18 cellular contexts compared by ENCODE assay signal in genomic region chr10:11755512-11756247, GRCh38. TPM values are rescaled to one million over a fixed set of nuclear protein-coding genes. Genes with fewer than 3 reads are reported as not detected.
DNase-seq lines count a peak whose midpoint lies in the region; ATAC-seq, FAIRE-seq and TF ChIP-seq lines count a peak whose summit lies in the region.
"Had no signal": no experiment of that assay in that cellular context is flagged by ENCODE, and none has a peak within 500 bp of the region (broad histone marks: within the 10 kb centered on the region; RNA-seq: fewer than 3 reads in every experiment).

No MANE protein-coding gene starts in this region.

- no peak overlapping the region for H4K5ac ChIP-seq in H1 (ENCODE audit: insufficient read length, low read depth, low read length)

- POLR2A ChIA-PET in H1 (lab: Charles Lee; ENCODE audit: partially characterized antibody), result interaction anchor here (2.4 kb wide), 1 partner anchor 13 kb away, joined by 7 read pairs; the partner anchor contains the start of gene ECHDC3

- H3K4me3 Mint-ChIP-seq in T-helper 17 cell, result no peak overlapping the region
- H3K4me3 Mint-ChIP-seq: B cell; CD4-positive, alpha-beta memory T cell; GM23338; H9 had no signal

- no peak overlapping the region for H2BK15ac ChIP-seq in H1 (ENCODE audit: low read length)

- H3K56ac ChIP-seq in H1 (replicated peaks; ENCODE audit: insufficient read length, low read depth, low read length), result no peak overlapping the region

- H2BK5ac ChIP-seq in H1 (ENCODE audit: low read depth, low read length), result no peak overlapping the region
- no peak overlapping the region for H2BK5ac ChIP-seq in trophoblast cell (ENCODE audit: low read depth, low read length, poor library complexity)

- H3K9me3 ChIP-seq in BE2C (no peaks in the 10 kb centered on the region), H1 (ENCODE audit: insufficient read depth in 2 of 2, low read depth in 1 of 2, low read length in 1 of 2) (no peaks in the 10 kb centered on the region), trophoblast cell (ENCODE audit: insufficient read depth, low read depth, low read length) (peaks cover 3% of the 10 kb centered on the region), prostate gland (no peaks in the 10 kb centered on the region), upper lobe of left lung (no peaks in the 10 kb centered on the region), T-helper 17 cell (ENCODE audit: control insufficient read depth, low read length, poor library complexity, severe bottlenecking) (no peaks in the 10 kb centered on the region)

- TF ChIP-seq EP300 in H1 (IDR thresholded peaks at IDR 0.05; ENCODE audit: borderline replicate concordance in 1 of 2, low read depth in 2 of 2, low read length in 2 of 2), result no peak
- no peak for TF ChIP-seq EP300 in upper lobe of left lung (IDR thresholded peaks at IDR 0.05)

- H3K9ac ChIP-seq in H1 (replicated peaks in 1 of 4; ENCODE audit: extremely low read depth in 1 of 4, low read depth in 3 of 4, low read length in 3 of 4) (no peak overlapping the region), trophoblast cell (ENCODE audit: low read length) (no peak overlapping the region)

- H2AFZ ChIP-seq in H1 (ENCODE audit: low read length) (no peak overlapping the region), trophoblast cell (ENCODE audit: insufficient read depth, low read length, poor library complexity) (no peak overlapping the region)
- H2AFZ ChIP-seq: GM23338 had no signal

- H3K4me1 ChIP-seq in BE2C, result peaks cover 5% of the 10 kb centered on the region
- H3K4me1 ChIP-seq in H1 (replicated peaks in 1 of 4; ENCODE audit: control insufficient read depth in 3 of 4, insufficient read depth in 4 of 4, low read length in 3 of 4), result no peaks in the 10 kb centered on the region
- peaks cover 0 to 2% of the 10 kb centered on the region in 2 experiments for H3K4me1 ChIP-seq in trophoblast cell (ENCODE audit: control insufficient read depth in 1 of 2, insufficient read depth in 2 of 2, low read length in 2 of 2)
- peaks cover 5% of the 10 kb centered on the region for H3K4me1 ChIP-seq in prostate gland (replicated peaks)
- peaks cover 3 to 15% (median 7%) of the 10 kb centered on the region in 4 donors for H3K4me1 ChIP-seq in upper lobe of left lung

- no peaks in the 10 kb centered on the region for H4K20me1 ChIP-seq in H1 (replicated peaks in 1 of 2; ENCODE audit: control insufficient read depth in 1 of 2, insufficient read depth in 2 of 2, low read length in 2 of 2)

- H3K79me1 ChIP-seq in H1 (ENCODE audit: low read depth, low read length) (no peaks in the 10 kb centered on the region), trophoblast cell (ENCODE audit: low read length) (no peaks in the 10 kb centered on the region)

- no peak for FAIRE-seq in H1 (lab: Jason Lieb, UNC)
- FAIRE-seq: A204.1, GM12878, GM18507 had no signal

- WGBS in H1 (ENCODE audit: extremely low coverage in 1 of 2, insufficient coverage in 1 of 2, insufficient read length in 1 of 2, insufficient replicate concordance in 2 of 2, low coverage in 1 of 2, low lambda C conversion rate in 2 of 2, missing lambda C conversion rate in 1 of 2), 2 experiments, result 91% methylated on average over 21 of the region's 21 CpGs; no CpG with 5 or more reads in 1 of the 2 experiments
- WGBS in trophoblast cell (ENCODE audit: extremely low coverage, insufficient coverage, insufficient read length), result no CpG with 5 or more reads among the region's 21 CpGs
- WGBS in prostate gland, result 86% methylated on average over 21 of the region's 21 CpGs
- 90% methylated on average over 21 of the region's 21 CpGs for WGBS in upper lobe of left lung, 2 donors

- H3K79me2 ChIP-seq in H1 (ENCODE audit: control insufficient read depth in 1 of 2, insufficient read depth in 2 of 2, low read length in 2 of 2) (no peaks in the 10 kb centered on the region), trophoblast cell (ENCODE audit: control insufficient read depth, insufficient read depth, low read length, poor library complexity) (no peaks in the 10 kb centered on the region)

- TF ChIP-seq POLR2A in H1 (IDR thresholded peaks at IDR 0.05; ENCODE audit: control extremely low read depth in 1 of 2, low read depth in 2 of 2, low read length in 2 of 2), result no peak
- no peak for TF ChIP-seq POLR2A in prostate gland (IDR thresholded peaks at IDR 0.05)
- no peak for TF ChIP-seq POLR2A in upper lobe of left lung (IDR thresholded peaks at IDR 0.05)

- no peak overlapping the region for H2BK20ac ChIP-seq in H1 (ENCODE audit: low read length)

- H3K4ac ChIP-seq in H1 (replicated peaks; ENCODE audit: insufficient read length, low read depth, low read length), result no peak overlapping the region
- no peak overlapping the region for H3K4ac ChIP-seq in trophoblast cell (ENCODE audit: low read depth, low read length)

- H3K4me3 ChIP-seq in BE2C (ENCODE audit: low read depth, low read length) (no peak overlapping the region), H1 (ENCODE audit: extremely low read depth in 1 of 4, insufficient read depth in 2 of 4, low read depth in 3 of 4, low read length in 4 of 4) (no peak overlapping the region), trophoblast cell (ENCODE audit: low read depth, low read length) (no peak overlapping the region), prostate gland (no peak overlapping the region), upper lobe of left lung (no peak overlapping the region)
- H3K4me3 ChIP-seq: GM12878, GM23338 had no signal

- DNase-seq in BE2C (peak; percentile 22), H1 (ENCODE audit: low read depth in 1 of 2, low spot score in 2 of 2) (no peak), left ventricle myocardium superior (no peak), trophoblast cell (no peak), prostate gland (ENCODE audit: low spot score) (no peak), upper lobe of left lung (no peak), T-helper 17 cell (no peak)
- DNase-seq: CD4-positive, alpha-beta memory T cell; DMS79; H9; IMR-90 had no signal

- H3K23ac ChIP-seq in H1 (ENCODE audit: insufficient read length) (no peak overlapping the region), trophoblast cell (ENCODE audit: low read length) (no peak overlapping the region)

- H2BK120ac ChIP-seq in H1 (replicated peaks; ENCODE audit: low read depth, low read length) (no peak overlapping the region), trophoblast cell (ENCODE audit: insufficient read depth, low read length, poor library complexity) (no peak overlapping the region)

- no peak for TF ChIP-seq RAD21 in H1 (IDR thresholded peaks at IDR 0.05 in 1 of 2, conservative IDR thresholded peaks at IDR 0.05 in 1 of 2; ENCODE audit: low read depth in 2 of 2, low read length in 2 of 2)

- intact Hi-C loops in left ventricle myocardium superior (cut with micrococcal nuclease) (no loop called here), prostate gland (cut with DNase I) (no loop called here)

- H3K23me2 ChIP-seq in H1 (ENCODE audit: low read depth, low read length), result no peaks in the 10 kb centered on the region

- H3K36me3 Mint-ChIP-seq in T-helper 17 cell (ENCODE audit: low read depth), result peaks cover 4% of the 10 kb centered on the region
- H3K36me3 Mint-ChIP-seq: CD4-positive, alpha-beta memory T cell had no signal

- H3K14ac ChIP-seq in H1 (ENCODE audit: insufficient read length), result no peak overlapping the region
- H3K14ac ChIP-seq in trophoblast cell (ENCODE audit: low read length), result no peak overlapping the region

- H2AK5ac ChIP-seq in H1 (ENCODE audit: low read depth, low read length) (no peak overlapping the region), trophoblast cell (ENCODE audit: low read length) (no peak overlapping the region)

- H3K4me1 Mint-ChIP-seq in T-helper 17 cell, result peaks cover 4% of the 10 kb centered on the region

- H4K8ac ChIP-seq in H1 (ENCODE audit: extremely low read depth, insufficient read depth, low read length) (peak overlapping the region; percentile 80), trophoblast cell (ENCODE audit: low read depth, low read length) (no peak overlapping the region)

- no peak overlapping the region for H3K27ac ChIP-seq in H1 (ENCODE audit: low read depth, low read length)
- no peak overlapping the region for H3K27ac ChIP-seq in trophoblast cell (ENCODE audit: low read depth, low read length)
- H3K27ac ChIP-seq in prostate gland, result no peak overlapping the region
- peak overlapping the region in 1 of 4 donors; percentile 18 for H3K27ac ChIP-seq in upper lobe of left lung
- H3K27ac ChIP-seq: C4-2B had no signal

- peak overlapping the region; percentile 39 for H4K12ac ChIP-seq in trophoblast cell (ENCODE audit: low read depth, low read length)

- CTCF ChIA-PET in H1 (lab: Charles Lee; ENCODE audit: partially characterized antibody), result interaction anchor here (1.2 to 9.2 kb wide), 2 partner anchors 10 to 241 kb away, joined by 4 to 80 read pairs; no protein-coding TSS in a partner anchor

- H3K18ac ChIP-seq in H1 (ENCODE audit: extremely low read depth, low read length), result no peak overlapping the region
- no peak overlapping the region for H3K18ac ChIP-seq in trophoblast cell (ENCODE audit: low read length)

- H3K27ac Mint-ChIP-seq in T-helper 17 cell, result no peak overlapping the region
- H3K27ac Mint-ChIP-seq: B cell; CD4-positive, alpha-beta memory T cell; GM23338; H9 had no signal

- H3K27me3 Mint-ChIP-seq in T-helper 17 cell, result peaks cover 3% of the 10 kb centered on the region
- H3K27me3 Mint-ChIP-seq: B cell; CD4-positive, alpha-beta memory T cell had no signal

- H3K27me3 ChIP-seq in BE2C (no peaks in the 10 kb centered on the region), H1 (replicated peaks in 1 of 4; ENCODE audit: control insufficient read depth in 3 of 4, extremely low read depth in 1 of 4, insufficient read depth in 3 of 4, low read length in 3 of 4) (no peaks in the 10 kb centered on the region), trophoblast cell (ENCODE audit: insufficient read depth, low read length) (no peaks in the 10 kb centered on the region), prostate gland (replicated peaks; ENCODE audit: insufficient read depth) (no peaks in the 10 kb centered on the region), upper lobe of left lung (no peaks in the 10 kb centered on the region)

- H3K4me2 ChIP-seq in H1 (ENCODE audit: insufficient read depth in 1 of 2, low read depth in 2 of 2, low read length in 2 of 2) (no peak overlapping the region), trophoblast cell (ENCODE audit: low read length) (no peak overlapping the region)
- H3K4me2 ChIP-seq: GM23338 had no signal

- TF ChIP-seq CTCF in BE2C (IDR thresholded peaks at IDR 0.05; ENCODE audit: low read depth, low read length) (no peak), H1 (IDR thresholded peaks at IDR 0.05; ENCODE audit: control extremely low read depth in 1 of 3, insufficient read depth in 1 of 3, low read depth in 1 of 3, low read length in 3 of 3) (no peak), prostate gland (IDR thresholded peaks at IDR 0.05) (no peak), upper lobe of left lung (IDR thresholded peaks at IDR 0.05) (no peak)

- H2BK12ac ChIP-seq in H1 (ENCODE audit: low read depth, low read length), result no peak overlapping the region
- H2BK12ac ChIP-seq in trophoblast cell (ENCODE audit: low read length), result no peak overlapping the region

- H4K91ac ChIP-seq in H1 (replicated peaks; ENCODE audit: insufficient read length, low read length), result no peak overlapping the region
- H4K91ac ChIP-seq in trophoblast cell (ENCODE audit: low read depth, low read length), result no peak overlapping the region

- ATAC-seq in left ventricle myocardium superior (peak; percentile 63), upper lobe of left lung (ENCODE audit: low FRiP score in 2 of 2) (no peak), HG03025 (IDR thresholded peaks at IDR 0.05; ENCODE audit: low FRiP score, unreplicated experiment) (no peak), T-helper 17 cell (no peak)
- ATAC-seq: GM12878, GM23338 had no signal

- H3K36me3 ChIP-seq in BE2C, result no peaks in the 10 kb centered on the region
- no peaks in the 10 kb centered on the region; a peak in 1 of 8 replicates for H3K36me3 ChIP-seq in H1 (ENCODE audit: control insufficient read depth in 2 of 4, insufficient read depth in 4 of 4, low read length in 3 of 4)
- H3K36me3 ChIP-seq in trophoblast cell (ENCODE audit: control insufficient read depth in 1 of 2, insufficient read depth in 2 of 2, low read length in 2 of 2), result no peaks in the 10 kb centered on the region
- peaks cover 0 to 5% of the 10 kb centered on the region in 2 donors for H3K36me3 ChIP-seq in prostate gland
- H3K36me3 ChIP-seq in upper lobe of left lung, result peaks cover 0 to 32% (median 9%) of the 10 kb centered on the region in 4 donors

RNA-seq across cellular contexts. Expression of gene ECHDC3, which starts 13.5 kb away (rescaled TPM):
- 2.4 TPM for polyA plus RNA-seq in BE2C (2012; ENCODE audit: insufficient read depth, insufficient read length, low read depth)
- 19.9 and 20.1 TPM in 2 replicates for total RNA-seq in H1 (2021; fragmentation: NEBNext Ultra II Directional; extraction: Animal tissue kit (Norgen Biotek cat#: 25700))
- polyA plus RNA-seq in H1 (2011; rRNA removed), result 15.6 and 19.1 TPM in 2 replicates
- polyA plus RNA-seq in H1 (2011; cell fraction: cytosol; rRNA removed), result 18.1 TPM
- polyA plus RNA-seq in H1 (2011; cell fraction: nucleus; rRNA removed), result 18.7 TPM
- polyA plus RNA-seq in H1 (2012, experiment 1 of 2), result 8.2 to 11.5 TPM (median 10.6 TPM) in 4 replicates
- 9.6 TPM for polyA plus RNA-seq in H1 (2012, experiment 2 of 2)
- 13.1 TPM for polyA plus RNA-seq in H1 (2013, experiment 1 of 2)
- polyA plus RNA-seq in H1 (2013, experiment 2 of 2), result 11.3 TPM
- 12.3 and 13.7 TPM in 2 replicates for polyA minus RNA-seq in H1 (2011; rRNA and poly(A)+ RNA removed)
- polyA minus RNA-seq in H1 (2011; cell fraction: cytosol; rRNA and poly(A)+ RNA removed), result 5.9 TPM
- 11.9 TPM for polyA minus RNA-seq in H1 (2011; cell fraction: nucleus; rRNA and poly(A)+ RNA removed)
- total RNA-seq in left ventricle myocardium superior, result 94.6 TPM
- polyA plus RNA-seq in trophoblast cell (2013), result 2.5 and 2.8 TPM in 2 replicates
- 10 to 100 TPM; 77.6 to 98.3 TPM for total RNA-seq in prostate gland
- 10 to 100 TPM; 32.0 to 98.0 (median 61.2) TPM for total RNA-seq in upper lobe of left lung
- under 1 TPM in 1 of 2 donors, not detected in 1; 0.72 TPM for total RNA-seq in T-helper 17 cell

Comparison
In these comparisons a context has a peak if more than half of its experiments do, and no peak if none do; other contexts are left out.
1. RNA of gene ECHDC3, which starts 13.5 kb away (total RNA-seq): 77.6 to 98.3 TPM in prostate gland, 94.6 TPM in left ventricle myocardium superior (single experiment), 32.0 to 98.0 TPM in upper lobe of left lung and 19.9 to 20.1 TPM in H1; 0.72 TPM in T-helper 17 cell; every median in the first group is over 10 times any median in the second.